ENCODE assay signal across 8 cellular contexts in the genomic region with DNA sequence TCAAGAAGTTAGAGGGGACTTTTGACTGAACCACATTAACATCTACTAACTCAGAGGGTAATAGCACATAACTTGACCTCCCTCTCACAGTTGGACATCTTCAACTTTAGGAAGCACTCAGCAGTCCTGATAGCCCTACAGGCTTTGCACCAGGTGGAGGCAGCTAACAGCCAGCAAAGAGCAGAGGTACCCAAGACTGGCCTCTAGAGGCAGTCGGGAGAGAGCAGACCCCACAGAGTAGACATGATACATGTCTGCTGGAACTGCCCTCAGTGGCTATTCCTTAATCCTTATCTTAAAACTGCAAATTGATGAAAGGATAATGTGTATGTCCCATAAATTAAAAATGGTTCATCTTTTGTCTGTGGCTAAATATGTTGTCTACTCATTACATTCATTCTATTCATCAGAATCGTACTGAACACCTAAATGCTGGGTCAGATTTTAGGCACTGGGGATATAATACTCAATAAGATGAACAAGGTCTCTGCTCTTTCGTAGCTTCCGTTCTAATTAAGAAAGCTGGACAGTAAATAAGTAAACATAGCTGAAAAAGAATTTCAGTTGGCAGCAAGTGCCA. TPM values are rescaled to one million over a fixed set of nuclear protein-coding genes. Genes with fewer than 3 reads are reported as not detected.
A peak's percentile ranks its signal among the peaks of the same experiment; 100 is the strongest.
DNase-seq lines count a peak whose midpoint lies in the region; ATAC-seq and TF ChIP-seq lines count a peak whose summit lies in the region.

No MANE protein-coding gene starts in this region.

- TF ChIP-seq CTCF in OCI-LY3 (IDR thresholded peaks at IDR 0.05; ENCODE audit: low read depth, low read length) (peak; percentile 56), astrocyte of the spinal cord (IDR thresholded peaks at IDR 0.05; ENCODE audit: low read depth, low read length) (peak; percentile 76)

- H2BK120ac ChIP-seq in mesendoderm (ENCODE audit: low read depth, low read length) = no peak overlapping the region

- H3K4ac ChIP-seq in mesendoderm (ENCODE audit: low read depth, low read length) = no peak overlapping the region

- peaks cover 48% of the 10 kb centered on the region for H3K36me3 ChIP-seq in OCI-LY3 (replicated peaks; ENCODE audit: low read depth, low read length)
- no peaks in the 10 kb centered on the region for H3K36me3 ChIP-seq in mesendoderm (ENCODE audit: control insufficient read depth, insufficient read depth, low read length)

- H3K4me2 ChIP-seq in OCI-LY3 (ENCODE audit: low read length) = no peak overlapping the region
- no peak overlapping the region for H3K4me2 ChIP-seq in mesendoderm (ENCODE audit: low read length)

- WGBS in mesendoderm (ENCODE audit: extremely low coverage, insufficient coverage, low lambda C conversion rate) = no CpG with 5 or more reads among the region's 4 CpGs

- peak; percentile 31 for DNase-seq in SIG-M5 treated with dmso at 0.1 percent for 504 hours (lab: John Stamatoyannopoulos, UW; ENCODE audit: unreplicated experiment)
- no peak for DNase-seq in SIG-M5 (lab: John Stamatoyannopoulos, UW)
- no peak for DNase-seq in astrocyte of the spinal cord (ENCODE audit: low read depth, low spot score)
- DNase-seq in mesendoderm = peak; percentile 89

- no peak overlapping the region for H3K9ac ChIP-seq in OCI-LY3 (ENCODE audit: low read length)
- no peak overlapping the region for H3K9ac ChIP-seq in mesendoderm (ENCODE audit: low read length)

- H3K23ac ChIP-seq in mesendoderm (ENCODE audit: low read length) = no peak overlapping the region

- H3K27me3 ChIP-seq in OCI-LY3 (ENCODE audit: low read depth, low read length) (no peaks in the 10 kb centered on the region), mesendoderm (ENCODE audit: insufficient read depth, low read length, poor library complexity) (no peaks in the 10 kb centered on the region)

- no peak overlapping the region for H2BK5ac ChIP-seq in mesendoderm (ENCODE audit: low read length)

- no peak overlapping the region for H4K8ac ChIP-seq in mesendoderm (ENCODE audit: low read depth, low read length)

- TF ChIP-seq POLR2A in GM18505 (IDR thresholded peaks at IDR 0.05; ENCODE audit: borderline replicate concordance, extremely low read depth, insufficient read depth, insufficient read length) = no peak

- no peak overlapping the region for H2AFZ ChIP-seq in OCI-LY3 (ENCODE audit: low read depth, low read length)

- H3K27ac ChIP-seq in OCI-LY3 (ENCODE audit: low read length) = no peak overlapping the region
- H3K27ac ChIP-seq in mesendoderm (ENCODE audit: low read depth, low read length) = no peak overlapping the region

- no peak overlapping the region for H3K56ac ChIP-seq in mesendoderm (ENCODE audit: low read length)

- in situ Hi-C loops in astrocyte of the spinal cord (cut with HindIII; ENCODE audit: low sequenced_read_pairs) = no loop called here

- H2BK15ac ChIP-seq in mesendoderm (replicated peaks; ENCODE audit: low read depth) = no peak overlapping the region

- ATAC-seq in HG02642 (IDR thresholded peaks at IDR 0.05; ENCODE audit: poor library complexity, unreplicated experiment) = peak; percentile 81
- ATAC-seq in GM19397 (IDR thresholded peaks at IDR 0.05; ENCODE audit: unreplicated experiment) = no peak
- ATAC-seq in GM18505 (IDR thresholded peaks at IDR 0.05; ENCODE audit: unreplicated experiment) = no peak

- peaks cover 8% of the 10 kb centered on the region for H3K79me1 ChIP-seq in mesendoderm (ENCODE audit: low read length)

- H3K4me3 ChIP-seq in OCI-LY3 (ENCODE audit: low read length) (no peak overlapping the region), astrocyte of the spinal cord (ENCODE audit: low read depth, low read length) (no peak overlapping the region), mesendoderm (ENCODE audit: low read length) (no peak overlapping the region)

- H3K18ac ChIP-seq in mesendoderm (ENCODE audit: low read length) = no peak overlapping the region

- H3K79me2 ChIP-seq in OCI-LY3 (ENCODE audit: low read length) (peaks cover 75% of the 10 kb centered on the region), mesendoderm (ENCODE audit: control insufficient read depth, insufficient read depth, low read length) (peaks cover 3% of the 10 kb centered on the region)

- no peak overlapping the region for H4K5ac ChIP-seq in mesendoderm (ENCODE audit: low read length)

- H2AK5ac ChIP-seq in mesendoderm (ENCODE audit: low read length) = no peak overlapping the region

- H4K20me1 ChIP-seq in OCI-LY3 (ENCODE audit: insufficient read depth, low read length) = peaks cover 22% of the 10 kb centered on the region

- H3K9me3 ChIP-seq in OCI-LY3 (ENCODE audit: insufficient read depth, low read length) = no peaks in the 10 kb centered on the region

- H3K4me1 ChIP-seq in OCI-LY3 (ENCODE audit: low read length) (peaks cover 38% of the 10 kb centered on the region), mesendoderm (ENCODE audit: control insufficient read depth, low read depth, low read length) (peaks cover 8% of the 10 kb centered on the region)

RNA-seq across cellular contexts. Expression of a gene that starts 49.8 kb away (rescaled TPM):
- polyA plus RNA-seq in mesendoderm (2013, experiment 1 of 2) = 33.4 TPM
- polyA plus RNA-seq in mesendoderm (2013, experiment 2 of 2) = 34.1 TPM

Comparison
In these comparisons a context has a peak if more than half of its experiments do, and no peak if none do; other contexts are left out.
1. DNase-seq: peak in SIG-M5 treated with dmso at 0.1 percent for 504 hours (single experiment) and mesendoderm (single experiment); none in SIG-M5 (single experiment) and astrocyte of the spinal cord (single experiment).